Comparison of ENCODE assay signal across 20 cellular contexts in the genomic region with DNA sequence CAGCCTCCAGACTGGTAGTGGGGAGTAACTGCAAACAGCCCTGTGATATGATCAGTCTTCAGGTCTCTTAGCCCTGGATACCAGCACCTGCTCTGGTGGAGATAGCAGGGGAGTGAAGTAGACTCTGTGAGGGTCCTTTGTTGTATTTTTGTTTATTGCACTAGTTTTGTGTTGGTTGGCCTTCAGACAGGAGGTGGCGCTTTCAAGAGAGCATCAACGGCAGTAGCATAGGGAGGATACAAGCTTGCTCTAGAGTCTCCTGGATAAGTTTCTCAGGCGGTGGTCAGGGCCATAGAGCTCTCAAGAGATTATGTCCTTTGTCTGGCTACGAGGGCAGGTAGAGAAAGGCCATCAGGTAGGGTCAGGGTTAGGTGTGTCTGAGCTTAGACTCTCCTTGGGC.
"Had no signal": no experiment of that assay in that cellular context is flagged by ENCODE, and none has a peak within 500 bp of the region (broad histone marks: within the 10 kb centered on the region; RNA-seq: fewer than 3 reads in every experiment).

No MANE protein-coding gene starts in this region.

- H3K4me2 ChIP-seq: smooth muscle cell had no signal

- H3K36me3 Mint-ChIP-seq: natural killer cell treated with Interleukin-12 subunit alpha and Interleukin-12 subunit beta and Interleukin-15 and Interleukin-18, amount 100 ng/mL, for 72 hours had no signal

- DNase-seq: activated CD4-positive, alpha-beta T cell treated with anti-CD3 and anti-CD28 coated beads for 1 hour; activated CD4-positive, alpha-beta T cell treated with anti-CD3 and anti-CD28 coated beads, Interleukin-2, amount 50 U/mL, for 4 hours; activated naive CD4-positive, alpha-beta T cell treated with Interleukin-2 at 50 U/mL for 16 hours; activated T-cell treated with anti-CD3 and anti-CD28 coated beads for 4 hours; aorta; cerebellar nuclear complex; effector memory CD4-positive, alpha-beta T cell; left ventricle myocardium superior; occipital lobe; stimulated activated CD4-positive, alpha-beta T cell treated with anti-CD3 and anti-CD28 coated beads, Interleukin-4, amount 100 ng/mL, for 4 hours; T1000; trophoblast cell had no signal

- H3K9me3 ChIP-seq: breast epithelium, prostate gland, suprapubic skin had no signal

- H3K27me3 Mint-ChIP-seq: dendritic cell treated with granulocyte-macrophage colony-stimulating factor and Interleukin-4, amounts not matched to agents 40 ng/mL and 50 ng/mL, for 4 days; natural killer cell treated with Interleukin-12 subunit alpha and Interleukin-12 subunit beta and Interleukin-15 and Interleukin-18, amount 100 ng/mL, for 72 hours; stimulated activated naive CD8-positive, alpha-beta T cell treated with anti-CD3 and anti-CD28 coated beads, Interleukin-15, Interleukin-2, amounts not matched to agents 100 ng/mL and 50 ng/mL, for 24 hours had no signal

- H3K36me3 ChIP-seq: breast epithelium, prostate gland, suprapubic skin had no signal

- H3K27me3 ChIP-seq: breast epithelium, suprapubic skin had no signal

- ATAC-seq: left ventricle myocardium superior; natural killer cell treated with Interleukin-12 subunit alpha and Interleukin-12 subunit beta and Interleukin-15 and Interleukin-18, amount 100 ng/mL, for 72 hours; right cardiac atrium had no signal

- H3K27ac ChIP-seq: breast epithelium, prostate gland, suprapubic skin had no signal

- H3K4me1 ChIP-seq: breast epithelium, prostate gland, suprapubic skin had no signal

- H3K4me3 Mint-ChIP-seq: dendritic cell treated with granulocyte-macrophage colony-stimulating factor and Interleukin-4, amounts not matched to agents 40 ng/mL and 50 ng/mL, for 4 days; natural killer cell treated with Interleukin-12 subunit alpha and Interleukin-12 subunit beta and Interleukin-15 and Interleukin-18, amount 100 ng/mL, for 72 hours; stimulated activated naive CD8-positive, alpha-beta T cell treated with anti-CD3 and anti-CD28 coated beads, Interleukin-15, Interleukin-2, amounts not matched to agents 100 ng/mL and 50 ng/mL, for 24 hours had no signal

- H3K9me3 Mint-ChIP-seq: dendritic cell treated with granulocyte-macrophage colony-stimulating factor and Interleukin-4, amounts not matched to agents 40 ng/mL and 50 ng/mL, for 4 days had no signal

- H3K4me3 ChIP-seq: breast epithelium, prostate gland, smooth muscle cell, suprapubic skin had no signal

- H3K27ac Mint-ChIP-seq: dendritic cell treated with granulocyte-macrophage colony-stimulating factor and Interleukin-4, amounts not matched to agents 40 ng/mL and 50 ng/mL, for 4 days; natural killer cell treated with Interleukin-12 subunit alpha and Interleukin-12 subunit beta and Interleukin-15 and Interleukin-18, amount 100 ng/mL, for 72 hours; stimulated activated naive CD8-positive, alpha-beta T cell treated with anti-CD3 and anti-CD28 coated beads, Interleukin-15, Interleukin-2, amounts not matched to agents 100 ng/mL and 50 ng/mL, for 24 hours had no signal
